Comparison of ENCODE assay signal across 17 cellular contexts in genomic region chr10:46014215-46014614, GRCh38. TPM values are rescaled to one million over a fixed set of nuclear protein-coding genes. Genes with fewer than 3 reads are reported as not detected.
"Had no signal": no experiment of that assay in that cellular context is flagged by ENCODE, and none has a peak within 500 bp of the region (broad histone marks: within the 10 kb centered on the region; RNA-seq: fewer than 3 reads in every experiment).

No MANE protein-coding gene starts in this region.

- H2AFZ ChIP-seq: hepatocyte had no signal

- ATAC-seq: stimulated activated effector memory CD8-positive, alpha-beta T cell treated with anti-CD3 and anti-CD28 coated beads, Interleukin-12 subunit alpha, Interleukin-12 subunit beta, amount 100 ng/mL, for 72 hours; T-cell had no signal

- H3K27me3 ChIP-seq: adrenal gland, colonic mucosa, hepatocyte, transverse colon had no signal

- H3K4me3 ChIP-seq: adrenal gland, colonic mucosa, hepatocyte, smooth muscle cell, transverse colon had no signal

- H3K4me1 ChIP-seq: colonic mucosa had no signal

- H3K9me3 ChIP-seq: adrenal gland, colonic mucosa, transverse colon had no signal

- H3K27me3 Mint-ChIP-seq: T-cell had no signal

- H3K4me2 ChIP-seq: hepatocyte, smooth muscle cell had no signal

- H3K9me3 Mint-ChIP-seq: stimulated activated effector memory CD8-positive, alpha-beta T cell treated with anti-CD3 and anti-CD28 coated beads, Interleukin-12 subunit alpha, Interleukin-12 subunit beta, amount 100 ng/mL, for 72 hours; T-cell had no signal

- H3K27ac ChIP-seq: colonic mucosa, epithelial cell of prostate, hepatocyte, transverse colon had no signal

- DNase-seq: activated CD4-positive, alpha-beta T cell treated with anti-CD3 and anti-CD28 coated beads for 4 hours; activated CD8-positive, alpha-beta memory T cell treated with anti-CD3 and anti-CD28 coated beads for 24 hours; activated T-cell treated with anti-CD3 and anti-CD28 coated beads, Interleukin-2, amount 50 U/mL, for 1 hour; adrenal gland; caudate nucleus; colonic mucosa; effector CD8-positive, alpha-beta T cell; posterior cingulate gyrus; substantia nigra; T-cell; transverse colon; WERI-Rb-1 had no signal

- H3K4me3 Mint-ChIP-seq: stimulated activated effector memory CD8-positive, alpha-beta T cell treated with anti-CD3 and anti-CD28 coated beads, Interleukin-12 subunit alpha, Interleukin-12 subunit beta, amount 100 ng/mL, for 72 hours; T-cell had no signal

RNA-seq across cellular contexts. Expression of gene MSMB, which starts 31.9 kb away (rescaled TPM):
- total RNA-seq: adrenal gland, colonic mucosa, kidney epithelial cell, smooth muscle cell, T-cell, transverse colon had no signal
- polyA plus RNA-seq: adrenal gland had no signal
